ENCODE assay signal across 19 cellular contexts in the genomic region with DNA sequence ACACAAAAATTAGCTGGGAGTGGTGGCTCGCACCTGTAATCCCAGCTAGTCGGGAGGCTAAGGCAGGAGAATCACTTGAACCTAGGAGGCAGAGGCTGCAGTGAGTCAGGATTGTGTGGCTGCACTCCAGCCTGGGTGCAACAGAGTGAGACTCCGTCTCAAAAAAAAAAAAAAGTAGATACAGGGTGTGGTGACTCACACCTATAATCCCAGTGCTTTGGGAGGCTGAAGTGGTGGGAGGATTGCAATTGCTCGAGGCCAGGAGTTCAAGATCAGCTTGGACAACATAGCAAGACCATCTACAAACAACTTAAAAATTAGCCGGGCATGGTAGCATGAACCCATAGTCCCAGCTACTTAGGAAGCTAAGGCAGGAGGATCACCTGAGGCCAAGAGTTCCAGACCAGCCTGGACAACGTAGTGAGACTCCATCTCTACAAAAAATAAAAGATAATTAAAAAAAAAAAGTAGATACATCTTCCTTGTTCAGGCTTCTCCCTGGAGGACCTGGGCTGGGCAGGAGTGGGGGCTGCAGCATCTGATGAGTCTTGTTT. TPM values are rescaled to one million over a fixed set of nuclear protein-coding genes. Genes with fewer than 3 reads are reported as not detected.
DNase-seq lines count a peak whose midpoint lies in the region; ATAC-seq and TF ChIP-seq lines count a peak whose summit lies in the region.
"Had no signal": no experiment of that assay in that cellular context is flagged by ENCODE, and none has a peak within 500 bp of the region (broad histone marks: within the 10 kb centered on the region; RNA-seq: fewer than 3 reads in every experiment).

No MANE protein-coding gene starts in this region.

- no peak for TF ChIP-seq CTCF in omental fat pad (IDR thresholded peaks at IDR 0.05)

- no peak for DNase-seq in activated naive CD4-positive, alpha-beta T cell treated with anti-CD3 and anti-CD28 coated beads, Interleukin-2, amount 10 ng/mL, durations not matched to agents 7 days and 5 days
- no peak for DNase-seq in activated naive CD4-positive, alpha-beta T cell treated with anti-CD3 and anti-CD28 coated beads for 36 hours
- DNase-seq in HCEC 1CT = peak; percentile 15
- no peak for DNase-seq in T-helper 17 cell
- DNase-seq in stimulated activated effector memory CD8-positive, alpha-beta T cell treated with anti-CD3 and anti-CD28 coated beads, Interleukin-12 subunit alpha, Interleukin-12 subunit beta, amount 100 ng/mL, for 72 hours (ENCODE audit: low spot score in 2 of 2) = no peak
- no peak for DNase-seq in NCI-H82 treated with DMSO at 0.1 percent for 48 hours (lab: John Stamatoyannopoulos, UW; ENCODE audit: unreplicated experiment)
- DNase-seq in omental fat pad (ENCODE audit: low spot score) = no peak
- DNase-seq: DMS79 treated with DMSO at 0.1 percent for 48 hours, HFFc6, KBM-7, MG63, NCI-H1105 treated with DMSO at 0.1 percent for 48 hours, NCI-H1930, NCI-H2171 treated with DMSO at 0.1 percent for 48 hours, NCI-H510A, Peyer's patch, SHP77 treated with DMSO at 0.1 percent for 48 hours had no signal

- H3K4me1 Mint-ChIP-seq in activated naive CD4-positive, alpha-beta T cell treated with anti-CD3 and anti-CD28 coated beads, Interleukin-2, amount 10 ng/mL, durations not matched to agents 7 days and 5 days = peaks cover 33% of the 10 kb centered on the region
- peaks cover 13% of the 10 kb centered on the region for H3K4me1 Mint-ChIP-seq in activated naive CD4-positive, alpha-beta T cell treated with anti-CD3 and anti-CD28 coated beads for 36 hours (ENCODE audit: low read depth)
- H3K4me1 Mint-ChIP-seq in T-helper 17 cell = peaks cover 20% of the 10 kb centered on the region
- H3K4me1 Mint-ChIP-seq in stimulated activated effector memory CD8-positive, alpha-beta T cell treated with anti-CD3 and anti-CD28 coated beads, Interleukin-12 subunit alpha, Interleukin-12 subunit beta, amount 100 ng/mL, for 72 hours = peaks cover 27% of the 10 kb centered on the region
- H3K4me1 Mint-ChIP-seq: GM23338 had no signal

- no peaks in the 10 kb centered on the region for H3K9me3 Mint-ChIP-seq in activated naive CD4-positive, alpha-beta T cell treated with anti-CD3 and anti-CD28 coated beads, Interleukin-2, amount 10 ng/mL, durations not matched to agents 7 days and 5 days
- H3K9me3 Mint-ChIP-seq in activated naive CD4-positive, alpha-beta T cell treated with anti-CD3 and anti-CD28 coated beads for 36 hours = no peaks in the 10 kb centered on the region
- H3K9me3 Mint-ChIP-seq in stimulated activated effector memory CD8-positive, alpha-beta T cell treated with anti-CD3 and anti-CD28 coated beads, Interleukin-12 subunit alpha, Interleukin-12 subunit beta, amount 100 ng/mL, for 72 hours = no peaks in the 10 kb centered on the region
- H3K9me3 Mint-ChIP-seq: GM23338, HFFc6 had no signal

- H3K36me3 Mint-ChIP-seq in activated naive CD4-positive, alpha-beta T cell treated with anti-CD3 and anti-CD28 coated beads, Interleukin-2, amount 10 ng/mL, durations not matched to agents 7 days and 5 days = peaks cover 21% of the 10 kb centered on the region
- H3K36me3 Mint-ChIP-seq in activated naive CD4-positive, alpha-beta T cell treated with anti-CD3 and anti-CD28 coated beads for 36 hours (ENCODE audit: low read depth) = no peaks in the 10 kb centered on the region
- H3K36me3 Mint-ChIP-seq in T-helper 17 cell (ENCODE audit: low read depth) = peaks cover 3% of the 10 kb centered on the region
- H3K36me3 Mint-ChIP-seq in stimulated activated effector memory CD8-positive, alpha-beta T cell treated with anti-CD3 and anti-CD28 coated beads, Interleukin-12 subunit alpha, Interleukin-12 subunit beta, amount 100 ng/mL, for 72 hours = peaks cover 27% of the 10 kb centered on the region

- CTCF ChIA-PET in activated naive CD4-positive, alpha-beta T cell treated with anti-CD3 and anti-CD28 coated beads, Interleukin-2, amount 10 ng/mL, durations not matched to agents 7 days and 5 days (lab: Charles Lee) = interaction anchor here (0.8 to 3.1 kb wide), 4 partner anchors 14 to 77 kb away, joined by 3 to 22 read pairs (median 4); partner anchors contain the start of gene GIGYF1
- CTCF ChIA-PET in activated naive CD4-positive, alpha-beta T cell treated with anti-CD3 and anti-CD28 coated beads for 36 hours (lab: Charles Lee) = interaction anchor here (0.9 to 3.9 kb wide), 7 partner anchors 15 to 137 kb away, joined by 3 to 20 read pairs (median 4); partner anchors contain the start of gene POP7

- H3K9me3 ChIP-seq in T-helper 17 cell (ENCODE audit: control insufficient read depth, low read length, poor library complexity, severe bottlenecking) = no peaks in the 10 kb centered on the region
- H3K9me3 ChIP-seq: MG63, Peyer's patch had no signal

- H3K27me3 Mint-ChIP-seq in activated naive CD4-positive, alpha-beta T cell treated with anti-CD3 and anti-CD28 coated beads, Interleukin-2, amount 10 ng/mL, durations not matched to agents 7 days and 5 days = peaks cover 8% of the 10 kb centered on the region
- H3K27me3 Mint-ChIP-seq in activated naive CD4-positive, alpha-beta T cell treated with anti-CD3 and anti-CD28 coated beads for 36 hours (ENCODE audit: low read depth) = no peaks in the 10 kb centered on the region
- no peaks in the 10 kb centered on the region for H3K27me3 Mint-ChIP-seq in T-helper 17 cell
- H3K27me3 Mint-ChIP-seq: CD4-positive, alpha-beta memory T cell had no signal

- intact Hi-C loops in activated naive CD4-positive, alpha-beta T cell treated with anti-CD3 and anti-CD28 coated beads for 36 hours (cut with micrococcal nuclease) = loop anchor here (5.0 kb wide), 1 partner anchor 273 kb away; the partner anchor contains the start of gene UFSP1

- peak overlapping the region; percentile 91 for H3K4me3 Mint-ChIP-seq in activated naive CD4-positive, alpha-beta T cell treated with anti-CD3 and anti-CD28 coated beads, Interleukin-2, amount 10 ng/mL, durations not matched to agents 7 days and 5 days
- H3K4me3 Mint-ChIP-seq in activated naive CD4-positive, alpha-beta T cell treated with anti-CD3 and anti-CD28 coated beads for 36 hours = no peak overlapping the region
- no peak overlapping the region for H3K4me3 Mint-ChIP-seq in T-helper 17 cell
- peak overlapping the region; percentile 94 for H3K4me3 Mint-ChIP-seq in stimulated activated effector memory CD8-positive, alpha-beta T cell treated with anti-CD3 and anti-CD28 coated beads, Interleukin-12 subunit alpha, Interleukin-12 subunit beta, amount 100 ng/mL, for 72 hours
- H3K4me3 Mint-ChIP-seq: GM23338 had no signal

- no peak overlapping the region for H3K27ac Mint-ChIP-seq in activated naive CD4-positive, alpha-beta T cell treated with anti-CD3 and anti-CD28 coated beads, Interleukin-2, amount 10 ng/mL, durations not matched to agents 7 days and 5 days
- no peak overlapping the region for H3K27ac Mint-ChIP-seq in activated naive CD4-positive, alpha-beta T cell treated with anti-CD3 and anti-CD28 coated beads for 36 hours
- H3K27ac Mint-ChIP-seq in T-helper 17 cell = peak overlapping the region; percentile 67
- peak overlapping the region; percentile 2 for H3K27ac Mint-ChIP-seq in stimulated activated effector memory CD8-positive, alpha-beta T cell treated with anti-CD3 and anti-CD28 coated beads, Interleukin-12 subunit alpha, Interleukin-12 subunit beta, amount 100 ng/mL, for 72 hours
- H3K27ac Mint-ChIP-seq: GM23338, HFFc6 had no signal

- ATAC-seq in T-helper 17 cell = no peak
- ATAC-seq in stimulated activated effector memory CD8-positive, alpha-beta T cell treated with anti-CD3 and anti-CD28 coated beads, Interleukin-12 subunit alpha, Interleukin-12 subunit beta, amount 100 ng/mL, for 72 hours = no peak
- ATAC-seq in omental fat pad (ENCODE audit: low FRiP score) = no peak
- ATAC-seq: GM23338 had no signal

RNA-seq across cellular contexts. Expression of gene MOSPD3, which starts 2.0 kb away (rescaled TPM):
- 10 to 100 TPM; 12.3 to 13.0 TPM for total RNA-seq in activated naive CD4-positive, alpha-beta T cell treated with anti-CD3 and anti-CD28 coated beads for 36 hours
- total RNA-seq in T-helper 17 cell = 10 to 100 TPM; 16.4 to 16.5 TPM
- total RNA-seq in omental fat pad = 1 to 10 TPM; 5.4 to 8.9 (median 7.2) TPM

RNA-seq across cellular contexts. Expression of gene PCOLCE, which starts 12.2 kb away (rescaled TPM):
- 1 to 10 TPM; 5.8 to 6.8 TPM for total RNA-seq in activated naive CD4-positive, alpha-beta T cell treated with anti-CD3 and anti-CD28 coated beads for 36 hours
- 10 to 100 TPM; 12.6 to 14.7 TPM for total RNA-seq in T-helper 17 cell
- 10 to 100 TPM; 20.6 to 87.2 (median 40.5) TPM for total RNA-seq in omental fat pad

RNA-seq across cellular contexts. Expression of gene TFR2, which starts 27.0 kb away (rescaled TPM):
- 1 to 10 TPM; 4.2 to 5.1 TPM for total RNA-seq in activated naive CD4-positive, alpha-beta T cell treated with anti-CD3 and anti-CD28 coated beads for 36 hours
- total RNA-seq in T-helper 17 cell (1 to 10 TPM; 4.5 to 6.1 TPM), omental fat pad (under 1 TPM in 1 of 4 donors, not detected in 3; 0.60 TPM)

RNA-seq across cellular contexts. Expression of gene FBXO24, which starts 28.3 kb away (rescaled TPM):
- total RNA-seq in activated naive CD4-positive, alpha-beta T cell treated with anti-CD3 and anti-CD28 coated beads for 36 hours = 1 to 10 TPM; 1.5 to 2.6 TPM
- total RNA-seq in T-helper 17 cell (under 1 TPM; 0.31 to 0.70 TPM), omental fat pad (under 1 TPM in 1 of 4 donors, not detected in 3; 0.36 TPM)

RNA-seq across cellular contexts. Expression of gene LRCH4, which starts 28.5 kb away (rescaled TPM):
- total RNA-seq in activated naive CD4-positive, alpha-beta T cell treated with anti-CD3 and anti-CD28 coated beads for 36 hours = 10 to 100 TPM; 78.0 to 81.2 TPM
- 100 to 1,000 TPM; 284 to 305 TPM for total RNA-seq in T-helper 17 cell
- 100 to 1,000 TPM in 1 of 4 donors, 10 to 100 TPM in 3; 51.8 to 108 (median 55.7) TPM for total RNA-seq in omental fat pad

Comparison
In these comparisons a context has a peak if more than half of its experiments do, and no peak if none do; other contexts are left out.
1. H3K4me3 Mint-ChIP-seq: peak in activated naive CD4-positive, alpha-beta T cell treated with anti-CD3 and anti-CD28 coated beads, Interleukin-2, amount 10 ng/mL, durations not matched to agents 7 days and 5 days (single experiment) and stimulated activated effector memory CD8-positive, alpha-beta T cell treated with anti-CD3 and anti-CD28 coated beads, Interleukin-12 subunit alpha, Interleukin-12 subunit beta, amount 100 ng/mL, for 72 hours (single experiment); none in activated naive CD4-positive, alpha-beta T cell treated with anti-CD3 and anti-CD28 coated beads for 36 hours (single experiment) and T-helper 17 cell (single experiment).
2. H3K27ac Mint-ChIP-seq: peak in T-helper 17 cell (single experiment) and stimulated activated effector memory CD8-positive, alpha-beta T cell treated with anti-CD3 and anti-CD28 coated beads, Interleukin-12 subunit alpha, Interleukin-12 subunit beta, amount 100 ng/mL, for 72 hours (single experiment); none in activated naive CD4-positive, alpha-beta T cell treated with anti-CD3 and anti-CD28 coated beads, Interleukin-2, amount 10 ng/mL, durations not matched to agents 7 days and 5 days (single experiment) and activated naive CD4-positive, alpha-beta T cell treated with anti-CD3 and anti-CD28 coated beads for 36 hours (single experiment).